7 cellular contexts compared by ENCODE assay signal in the genomic region with DNA sequence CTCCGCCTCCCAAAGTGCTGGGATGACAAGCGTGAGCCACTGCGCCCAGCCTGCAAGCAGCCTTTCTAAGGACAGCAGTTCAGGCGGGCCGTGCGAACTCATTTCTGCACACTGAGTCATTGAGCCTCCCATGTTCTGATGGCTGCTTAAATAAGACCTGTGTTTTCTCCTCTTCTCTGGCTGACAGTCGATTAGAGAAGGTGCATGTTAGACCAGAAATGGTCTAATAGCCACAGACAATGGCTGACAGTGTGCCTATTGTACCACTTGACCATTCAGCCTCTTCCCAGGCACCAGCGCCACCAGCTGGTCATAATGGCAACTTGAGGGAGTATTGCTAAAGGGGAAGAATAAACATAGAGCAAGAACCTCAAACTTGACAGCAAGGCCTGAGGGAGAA. TPM values are rescaled to one million over a fixed set of nuclear protein-coding genes. Genes with fewer than 3 reads are reported as not detected.
DNase-seq lines count a peak whose midpoint lies in the region; ATAC-seq, FAIRE-seq and TF ChIP-seq lines count a peak whose summit lies in the region.

No MANE protein-coding gene starts in this region.

- BruUV-seq in HepG2 (replicated peaks; lab: Mats Ljungman, UMichigan): no TSS peak

- H4K20me1 ChIP-seq in HepG2 (ENCODE audit: insufficient read depth, low read length): no peaks in the 10 kb centered on the region

- H3K36me3 ChIP-seq in HepG2 (replicated peaks in 1 of 2; ENCODE audit: control insufficient read depth in 1 of 2, insufficient read depth in 2 of 2, low read length in 2 of 2): no peaks in the 10 kb centered on the region
- H3K36me3 ChIP-seq in upper lobe of left lung: no peaks in the 10 kb centered on the region

- H3K9me3 ChIP-seq in HepG2 (ENCODE audit: low read length) (no peaks in the 10 kb centered on the region), upper lobe of left lung (no peaks in the 10 kb centered on the region)

- in situ Hi-C loops in HepG2 (cut with HindIII; ENCODE audit: extremely low pct_ligation_motif_present, low pct_unique_long_range_greater_than_20kb): no loop called here

- no peak overlapping the region for H3K9ac ChIP-seq in HepG2 (ENCODE audit: insufficient read depth, low read depth, low read length)

- no peak overlapping the region for H3K4me3 Mint-ChIP-seq in stimulated activated memory B cell treated with anti-CD40 and anti-IgM and Interleukin-4, amounts not matched to agents 10 μg/mL and 1 μg/mL and 100 μg/mL, for 72 hours

- H3K4me3 ChIP-seq in HFF-Myc (replicated peaks; ENCODE audit: low read depth, low read length) (no peak overlapping the region), HepG2 (replicated peaks in 1 of 3; ENCODE audit: insufficient read depth in 1 of 3, low read depth in 2 of 3, low read length in 3 of 3) (no peak overlapping the region), upper lobe of left lung (no peak overlapping the region)

- H3K36me3 Mint-ChIP-seq in stimulated activated memory B cell treated with anti-CD40 and anti-IgM and Interleukin-4, amounts not matched to agents 10 μg/mL and 1 μg/mL and 100 μg/mL, for 72 hours: no peaks in the 10 kb centered on the region

- H3K79me2 ChIP-seq in HepG2 (ENCODE audit: insufficient read depth, low read length): no peaks in the 10 kb centered on the region

- H3K4me1 ChIP-seq in HepG2 (ENCODE audit: insufficient read depth, low read length) (peaks cover 12% of the 10 kb centered on the region), upper lobe of left lung (no peaks in the 10 kb centered on the region)

- peaks cover 9% of the 10 kb centered on the region for H3K27me3 Mint-ChIP-seq in stimulated activated memory B cell treated with anti-CD40 and anti-IgM and Interleukin-4, amounts not matched to agents 10 μg/mL and 1 μg/mL and 100 μg/mL, for 72 hours

- peak; percentile 87 for FAIRE-seq in HepG2 (lab: Jason Lieb, UNC)

- H3K4me2 ChIP-seq in HepG2 (ENCODE audit: low read depth, low read length): 0 out of 2 replicates have a peak overlapping the region, but pooled peaks have one; percentile 12

- no peak for TF ChIP-seq POLR2A in HepG2 (IDR thresholded peaks at IDR 0.05; ENCODE audit: insufficient read depth in 1 of 2, low read depth in 2 of 2, low read length in 2 of 2)
- TF ChIP-seq POLR2A in upper lobe of left lung (IDR thresholded peaks at IDR 0.05): no peak

- TF ChIP-seq RAD21 in HepG2 (CRISPR knock-in tag; IDR thresholded peaks at IDR 0.05): peak; percentile 67

- POLR2A ChIA-PET in HepG2 (lab: Yijun Ruan, JAX): interaction anchor here (1.5 kb wide), 1 partner anchor 96 kb away, joined by 3 read pairs; a partner anchor contains a TSS

- no peak overlapping the region for H2AFZ ChIP-seq in HepG2 (ENCODE audit: low read length)

- ATAC-seq in HepG2 (peak; percentile 84), upper lobe of left lung (ENCODE audit: low FRiP score in 2 of 2) (no peak)
- no peak for ATAC-seq in stimulated activated memory B cell treated with anti-CD40 and anti-IgM and Interleukin-4, amounts not matched to agents 10 μg/mL and 1 μg/mL and 100 μg/mL, for 72 hours

- 58% methylated on average over 8 of the region's 8 CpGs for WGBS in HepG2 (ENCODE audit: low lambda C conversion rate)
- 80% methylated on average over 8 of the region's 8 CpGs for WGBS in upper lobe of left lung, 2 donors

- peaks cover under 1 to 27% of the 10 kb centered on the region in 2 experiments; a peak in 2 of 5 replicates for H3K27me3 ChIP-seq in HepG2 (ENCODE audit: control insufficient read depth in 1 of 2, insufficient read depth in 2 of 2, low read length in 2 of 2)
- no peaks in the 10 kb centered on the region for H3K27me3 ChIP-seq in upper lobe of left lung

- CTCF ChIA-PET in HepG2 (lab: Yijun Ruan, JAX; ENCODE audit: low intra/inter-chr PET ratio, low total read pairs): interaction anchor here (0.5 to 0.7 kb wide), 2 partner anchors 96 to 160 kb away, joined by 3 to 4 read pairs; a partner anchor contains a TSS

- no peaks in the 10 kb centered on the region for H3K9me3 Mint-ChIP-seq in stimulated activated memory B cell treated with anti-CD40 and anti-IgM and Interleukin-4, amounts not matched to agents 10 μg/mL and 1 μg/mL and 100 μg/mL, for 72 hours

- H3K27ac ChIP-seq in HepG2 (ENCODE audit: extremely low read length, insufficient read depth, low read length) (no peak overlapping the region), upper lobe of left lung (no peak overlapping the region)

- no peaks in the 10 kb centered on the region for H3K4me1 Mint-ChIP-seq in stimulated activated memory B cell treated with anti-CD40 and anti-IgM and Interleukin-4, amounts not matched to agents 10 μg/mL and 1 μg/mL and 100 μg/mL, for 72 hours

- no peak for DNase-seq in HFF-Myc (ENCODE audit: extremely low read depth, low read depth)
- DNase-seq in NOMO-1 treated with DMSO at 0.1 percent for 48 hours (lab: John Stamatoyannopoulos, UW; ENCODE audit: unreplicated experiment): peak; percentile 30
- DNase-seq in brain pericyte (ENCODE audit: low read depth, low spot score): peak; percentile 39
- DNase-seq in HepG2 (ENCODE audit: low spot score): peak; percentile 82
- peak; percentile 33 to 50 for DNase-seq in upper lobe of left lung

- TF ChIP-seq EP300 in HepG2 (IDR thresholded peaks at IDR 0.05; ENCODE audit: low read depth in 2 of 2, low read length in 2 of 2) (0 out of 4 replicates have a peak, but pooled peaks of 1 of the 2 experiments have one; percentile 7), HepG2 (CRISPR knock-in tag; IDR thresholded peaks at IDR 0.05; ENCODE audit: borderline replicate concordance) (no peak), upper lobe of left lung (IDR thresholded peaks at IDR 0.05) (no peak)

- H3K27ac Mint-ChIP-seq in stimulated activated memory B cell treated with anti-CD40 and anti-IgM and Interleukin-4, amounts not matched to agents 10 μg/mL and 1 μg/mL and 100 μg/mL, for 72 hours: no peak overlapping the region

- TF ChIP-seq CTCF in GM12872 (IDR thresholded peaks at IDR 0.05; ENCODE audit: insufficient read depth, low read depth, low read length) (peak; percentile 69), HFF-Myc (IDR thresholded peaks at IDR 0.05; ENCODE audit: low read depth, low read length, missing control alignments) (peak; percentile 56), HepG2 (CRISPR knock-in tag; IDR thresholded peaks at IDR 0.05) (peak; percentile 93), upper lobe of left lung (IDR thresholded peaks at IDR 0.05) (peak in 5 of 6 experiments; percentile 29 to 51 (median 37))

- intact Hi-C loops in HepG2 (cut with micrococcal nuclease; ENCODE audit: unreplicated experiment): loop anchor here (1.0 kb wide), 1 partner anchor 97 kb away; no protein-coding TSS in a partner anchor

RNA-seq across cellular contexts. Expression of a gene that starts 6.2 kb away (rescaled TPM):
- total RNA-seq in HepG2 (2016; rRNA removed; fragmentation: Illumina TruSeq; extraction: Trizol) (not detected in 2 replicates), upper lobe of left lung (not detected)
- not detected in 2 replicates for total RNA-seq in HepG2 (2016; cell fraction: cytosol; rRNA removed; fragmentation: Illumina TruSeq; extraction: Trizol; ENCODE audit: low read depth)
- total RNA-seq in HepG2 (2016; cell fraction: insoluble cytoplasmic fraction; rRNA removed; fragmentation: Illumina TruSeq; extraction: Trizol): not detected in 2 replicates
- total RNA-seq in HepG2 (2016; cell fraction: membrane; rRNA removed; fragmentation: Illumina TruSeq; extraction: Trizol): not detected in 2 replicates
- not detected in 2 replicates for total RNA-seq in HepG2 (2016; cell fraction: nucleus; rRNA removed; fragmentation: Illumina TruSeq; extraction: Trizol)
- not detected in 2 replicates for polyA plus RNA-seq in HepG2 (2011; rRNA removed)
- not detected in 2 replicates for polyA plus RNA-seq in HepG2 (2011; cell fraction: cytosol; rRNA removed)
- not detected in 2 replicates for polyA plus RNA-seq in HepG2 (2011; cell fraction: nucleus; rRNA removed)
- polyA plus RNA-seq in HepG2 (2012): not detected in 2 replicates
- not detected in 2 replicates for polyA plus RNA-seq in HepG2 (2016; cell fraction: cytosol; fragmentation: Illumina TruSeq; extraction: Trizol; ENCODE audit: low read depth)
- not detected in 2 replicates for polyA plus RNA-seq in HepG2 (2016; cell fraction: insoluble cytoplasmic fraction; fragmentation: Illumina TruSeq; extraction: Trizol; ENCODE audit: low read depth)
- not detected in 2 replicates for polyA plus RNA-seq in HepG2 (2016; cell fraction: membrane; fragmentation: Illumina TruSeq; extraction: Trizol; ENCODE audit: low read depth)
- polyA plus RNA-seq in HepG2 (2016; cell fraction: nucleus; fragmentation: Illumina TruSeq; extraction: Trizol; ENCODE audit: insufficient read depth, low read depth): not detected in 2 replicates
- not detected in 2 replicates for polyA minus RNA-seq in HepG2 (2011; rRNA and poly(A)+ RNA removed; ENCODE audit: low replicate concordance)
- not detected in 2 replicates for polyA minus RNA-seq in HepG2 (2011; cell fraction: cytosol; rRNA and poly(A)+ RNA removed)
- polyA minus RNA-seq in HepG2 (2011; cell fraction: nucleus; rRNA and poly(A)+ RNA removed): not detected in 2 replicates

RNA-seq across cellular contexts. Expression of a gene that starts 7.0 kb away (rescaled TPM):
- total RNA-seq in HepG2 (2016; rRNA removed; fragmentation: Illumina TruSeq; extraction: Trizol) (not detected in 2 replicates), upper lobe of left lung (not detected)
- total RNA-seq in HepG2 (2016; cell fraction: cytosol; rRNA removed; fragmentation: Illumina TruSeq; extraction: Trizol; ENCODE audit: low read depth): not detected in 2 replicates
- not detected in 2 replicates for total RNA-seq in HepG2 (2016; cell fraction: insoluble cytoplasmic fraction; rRNA removed; fragmentation: Illumina TruSeq; extraction: Trizol)
- total RNA-seq in HepG2 (2016; cell fraction: membrane; rRNA removed; fragmentation: Illumina TruSeq; extraction: Trizol): not detected in 2 replicates
- not detected in 2 replicates for total RNA-seq in HepG2 (2016; cell fraction: nucleus; rRNA removed; fragmentation: Illumina TruSeq; extraction: Trizol)
- not detected in 2 replicates for polyA plus RNA-seq in HepG2 (2011; rRNA removed)
- not detected in 2 replicates for polyA plus RNA-seq in HepG2 (2011; cell fraction: cytosol; rRNA removed)
- polyA plus RNA-seq in HepG2 (2011; cell fraction: nucleus; rRNA removed): not detected in 2 replicates
- polyA plus RNA-seq in HepG2 (2012): not detected in 2 replicates
- not detected in 2 replicates for polyA plus RNA-seq in HepG2 (2016; cell fraction: cytosol; fragmentation: Illumina TruSeq; extraction: Trizol; ENCODE audit: low read depth)
- not detected in 2 replicates for polyA plus RNA-seq in HepG2 (2016; cell fraction: insoluble cytoplasmic fraction; fragmentation: Illumina TruSeq; extraction: Trizol; ENCODE audit: low read depth)
- polyA plus RNA-seq in HepG2 (2016; cell fraction: membrane; fragmentation: Illumina TruSeq; extraction: Trizol; ENCODE audit: low read depth): not detected in 2 replicates
- polyA plus RNA-seq in HepG2 (2016; cell fraction: nucleus; fragmentation: Illumina TruSeq; extraction: Trizol; ENCODE audit: insufficient read depth, low read depth): not detected in 2 replicates
- not detected in 2 replicates for polyA minus RNA-seq in HepG2 (2011; rRNA and poly(A)+ RNA removed; ENCODE audit: low replicate concordance)
- polyA minus RNA-seq in HepG2 (2011; cell fraction: cytosol; rRNA and poly(A)+ RNA removed): not detected in 2 replicates
- polyA minus RNA-seq in HepG2 (2011; cell fraction: nucleus; rRNA and poly(A)+ RNA removed): not detected in 2 replicates

RNA-seq across cellular contexts. Expression of a gene that starts 25.2 kb away (rescaled TPM):
- total RNA-seq in HepG2 (2016; rRNA removed; fragmentation: Illumina TruSeq; extraction: Trizol) (9.5 and 15.2 TPM in 2 replicates), upper lobe of left lung (10 to 100 TPM in 5 of 6 donors, 1 to 10 TPM in 1; 9.7 to 27.7 (median 11.1) TPM)
- 5.7 and 8.3 TPM in 2 replicates for total RNA-seq in HepG2 (2016; cell fraction: cytosol; rRNA removed; fragmentation: Illumina TruSeq; extraction: Trizol; ENCODE audit: low read depth)
- 9.4 and 13.7 TPM in 2 replicates for total RNA-seq in HepG2 (2016; cell fraction: insoluble cytoplasmic fraction; rRNA removed; fragmentation: Illumina TruSeq; extraction: Trizol)
- 5.0 and 5.2 TPM in 2 replicates for total RNA-seq in HepG2 (2016; cell fraction: membrane; rRNA removed; fragmentation: Illumina TruSeq; extraction: Trizol)
- 31.9 and 36.9 TPM in 2 replicates for total RNA-seq in HepG2 (2016; cell fraction: nucleus; rRNA removed; fragmentation: Illumina TruSeq; extraction: Trizol)
- 16.1 and 16.3 TPM in 2 replicates for polyA plus RNA-seq in HepG2 (2011; rRNA removed)
- polyA plus RNA-seq in HepG2 (2011; cell fraction: cytosol; rRNA removed): 3.3 and 5.9 TPM in 2 replicates
- 32.8 and 44.6 TPM in 2 replicates for polyA plus RNA-seq in HepG2 (2011; cell fraction: nucleus; rRNA removed)
- polyA plus RNA-seq in HepG2 (2012): 17.1 and 18.6 TPM in 2 replicates
- 0.59 and 0.69 TPM in 2 replicates for polyA plus RNA-seq in HepG2 (2016; cell fraction: cytosol; fragmentation: Illumina TruSeq; extraction: Trizol; ENCODE audit: low read depth)
- polyA plus RNA-seq in HepG2 (2016; cell fraction: insoluble cytoplasmic fraction; fragmentation: Illumina TruSeq; extraction: Trizol; ENCODE audit: low read depth): 9.7 and 10.6 TPM in 2 replicates
- 2.0 and 2.7 TPM in 2 replicates for polyA plus RNA-seq in HepG2 (2016; cell fraction: membrane; fragmentation: Illumina TruSeq; extraction: Trizol; ENCODE audit: low read depth)
- polyA plus RNA-seq in HepG2 (2016; cell fraction: nucleus; fragmentation: Illumina TruSeq; extraction: Trizol; ENCODE audit: insufficient read depth, low read depth): 41.0 and 41.3 TPM in 2 replicates
- polyA minus RNA-seq in HepG2 (2011; rRNA and poly(A)+ RNA removed; ENCODE audit: low replicate concordance): 6.7 and 8.6 TPM in 2 replicates
- polyA minus RNA-seq in HepG2 (2011; cell fraction: cytosol; rRNA and poly(A)+ RNA removed): 2.5 and 5.2 TPM in 2 replicates
- polyA minus RNA-seq in HepG2 (2011; cell fraction: nucleus; rRNA and poly(A)+ RNA removed): 82.9 and 91.0 TPM in 2 replicates

RNA-seq across cellular contexts. Expression of a gene that starts 44.4 kb away (rescaled TPM):
- not detected in 2 replicates for total RNA-seq in HepG2 (2016; rRNA removed; fragmentation: Illumina TruSeq; extraction: Trizol)
- total RNA-seq in HepG2 (2016; cell fraction: cytosol; rRNA removed; fragmentation: Illumina TruSeq; extraction: Trizol; ENCODE audit: low read depth): not detected in 2 replicates
- not detected in 2 replicates for total RNA-seq in HepG2 (2016; cell fraction: insoluble cytoplasmic fraction; rRNA removed; fragmentation: Illumina TruSeq; extraction: Trizol)
- not detected in 2 replicates for total RNA-seq in HepG2 (2016; cell fraction: membrane; rRNA removed; fragmentation: Illumina TruSeq; extraction: Trizol)
- total RNA-seq in HepG2 (2016; cell fraction: nucleus; rRNA removed; fragmentation: Illumina TruSeq; extraction: Trizol): not detected in 2 replicates
- polyA plus RNA-seq in HepG2 (2011; rRNA removed): not detected in 2 replicates
- not detected in 2 replicates for polyA plus RNA-seq in HepG2 (2011; cell fraction: cytosol; rRNA removed)
- not detected in 2 replicates for polyA plus RNA-seq in HepG2 (2011; cell fraction: nucleus; rRNA removed)
- polyA plus RNA-seq in HepG2 (2012): not detected in 2 replicates
- not detected in 2 replicates for polyA plus RNA-seq in HepG2 (2016; cell fraction: cytosol; fragmentation: Illumina TruSeq; extraction: Trizol; ENCODE audit: low read depth)
- not detected in 2 replicates for polyA plus RNA-seq in HepG2 (2016; cell fraction: insoluble cytoplasmic fraction; fragmentation: Illumina TruSeq; extraction: Trizol; ENCODE audit: low read depth)
- not detected in 2 replicates for polyA plus RNA-seq in HepG2 (2016; cell fraction: membrane; fragmentation: Illumina TruSeq; extraction: Trizol; ENCODE audit: low read depth)
- polyA plus RNA-seq in HepG2 (2016; cell fraction: nucleus; fragmentation: Illumina TruSeq; extraction: Trizol; ENCODE audit: insufficient read depth, low read depth): not detected in 2 replicates
- polyA minus RNA-seq in HepG2 (2011; rRNA and poly(A)+ RNA removed; ENCODE audit: low replicate concordance): not detected in 2 replicates
- polyA minus RNA-seq in HepG2 (2011; cell fraction: cytosol; rRNA and poly(A)+ RNA removed): not detected in 2 replicates
- not detected in 2 replicates for polyA minus RNA-seq in HepG2 (2011; cell fraction: nucleus; rRNA and poly(A)+ RNA removed)
- total RNA-seq in upper lobe of left lung: not detected

Comparison
In these comparisons a context has a peak if more than half of its experiments do, and no peak if none do; other contexts are left out.
1. CTCF ChIP-seq: peak in every context shown above with its lines; median percentile 93 in HepG2; 69 in GM12872; 56 in HFF-Myc; 37 in upper lobe of left lung.